Comparison of ENCODE assay signal across 19 cellular contexts in the genomic region with DNA sequence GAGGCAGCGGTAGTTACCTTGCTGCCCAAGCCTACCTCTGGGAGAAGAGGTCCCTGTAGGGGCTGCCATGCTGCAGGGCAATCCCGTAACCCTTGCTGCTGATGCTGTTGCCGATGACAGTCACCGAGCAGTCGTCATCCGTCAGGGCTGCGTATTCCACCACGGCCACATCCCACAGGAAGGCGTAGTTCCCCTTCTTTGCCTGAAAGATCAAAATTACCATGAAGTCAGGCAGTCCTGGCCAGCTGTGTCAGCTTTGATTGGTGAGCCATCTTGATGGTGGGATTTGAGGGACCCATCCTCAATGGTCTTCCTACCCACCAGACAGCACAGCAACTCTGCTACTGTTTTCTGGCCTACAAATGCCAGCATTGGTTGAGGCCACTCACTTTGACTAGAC.
"Had no signal": no experiment of that assay in that cellular context is flagged by ENCODE, and none has a peak within 500 bp of the region (broad histone marks: within the 10 kb centered on the region; RNA-seq: fewer than 3 reads in every experiment).

No MANE protein-coding gene starts in this region.

- H3K27me3 ChIP-seq: pancreas, suprapubic skin, transverse colon had no signal

- H3K4me1 ChIP-seq: pancreas, suprapubic skin had no signal

- H3K4me2 ChIP-seq: smooth muscle cell had no signal

- H3K36me3 Mint-ChIP-seq: naive thymus-derived CD4-positive, alpha-beta T cell had no signal

- H3K36me3 ChIP-seq: pancreas, suprapubic skin, transverse colon had no signal

- H3K27ac Mint-ChIP-seq: effector memory CD8-positive, alpha-beta T cell; nephron; progenitor cell of endocrine pancreas; stimulated activated naive CD8-positive, alpha-beta T cell treated with anti-CD3 and anti-CD28 coated beads, Interleukin-15, amount 100 ng/mL, for 72 hours had no signal

- H3K9me3 Mint-ChIP-seq: effector memory CD8-positive, alpha-beta T cell; naive thymus-derived CD4-positive, alpha-beta T cell; nephron; stimulated activated naive CD8-positive, alpha-beta T cell treated with anti-CD3 and anti-CD28 coated beads, Interleukin-15, amount 100 ng/mL, for 72 hours had no signal

- DNase-seq: effector memory CD8-positive, alpha-beta T cell; kidney; mesendoderm; midbrain; naive thymus-derived CD4-positive, alpha-beta T cell; occipital lobe; pancreas; stimulated activated CD4-positive, alpha-beta T cell treated with anti-CD3 and anti-CD28 coated beads, Interleukin-12 subunit alpha, Interleukin-12 subunit beta, amount 100 ng/mL, for 4 hours; stimulated activated CD4-positive, alpha-beta T cell treated with anti-CD3 and anti-CD28 coated beads, Interleukin-1b, Interleukin-23, amount 100 ng/mL, for 48 hours; stimulated activated CD4-positive, alpha-beta T cell treated with anti-CD3 and anti-CD28 coated beads, Interleukin-4, amount 100 ng/mL, for 1 hour; stimulated activated CD8-positive, alpha-beta memory T cell treated with anti-CD3 and anti-CD28 coated beads, Interleukin-4, amount 100 ng/mL, for 48 hours; stimulated activated naive CD4-positive, alpha-beta T cell; stimulated activated naive CD8-positive, alpha-beta T cell treated with anti-CD3 and anti-CD28 coated beads, Interleukin-15, amount 100 ng/mL, for 72 hours; transverse colon had no signal

- H3K4me3 Mint-ChIP-seq: effector memory CD8-positive, alpha-beta T cell; naive thymus-derived CD4-positive, alpha-beta T cell; nephron; stimulated activated naive CD8-positive, alpha-beta T cell treated with anti-CD3 and anti-CD28 coated beads, Interleukin-15, amount 100 ng/mL, for 72 hours had no signal

- H3K9me3 ChIP-seq: pancreas, suprapubic skin, transverse colon had no signal

- H3K4me3 ChIP-seq: coronary artery, pancreas, smooth muscle cell, suprapubic skin, transverse colon had no signal

- H3K27ac ChIP-seq: coronary artery, pancreas, suprapubic skin, transverse colon had no signal
